Comparison of ENCODE assay signal across 1 cellular context in the genomic region with DNA sequence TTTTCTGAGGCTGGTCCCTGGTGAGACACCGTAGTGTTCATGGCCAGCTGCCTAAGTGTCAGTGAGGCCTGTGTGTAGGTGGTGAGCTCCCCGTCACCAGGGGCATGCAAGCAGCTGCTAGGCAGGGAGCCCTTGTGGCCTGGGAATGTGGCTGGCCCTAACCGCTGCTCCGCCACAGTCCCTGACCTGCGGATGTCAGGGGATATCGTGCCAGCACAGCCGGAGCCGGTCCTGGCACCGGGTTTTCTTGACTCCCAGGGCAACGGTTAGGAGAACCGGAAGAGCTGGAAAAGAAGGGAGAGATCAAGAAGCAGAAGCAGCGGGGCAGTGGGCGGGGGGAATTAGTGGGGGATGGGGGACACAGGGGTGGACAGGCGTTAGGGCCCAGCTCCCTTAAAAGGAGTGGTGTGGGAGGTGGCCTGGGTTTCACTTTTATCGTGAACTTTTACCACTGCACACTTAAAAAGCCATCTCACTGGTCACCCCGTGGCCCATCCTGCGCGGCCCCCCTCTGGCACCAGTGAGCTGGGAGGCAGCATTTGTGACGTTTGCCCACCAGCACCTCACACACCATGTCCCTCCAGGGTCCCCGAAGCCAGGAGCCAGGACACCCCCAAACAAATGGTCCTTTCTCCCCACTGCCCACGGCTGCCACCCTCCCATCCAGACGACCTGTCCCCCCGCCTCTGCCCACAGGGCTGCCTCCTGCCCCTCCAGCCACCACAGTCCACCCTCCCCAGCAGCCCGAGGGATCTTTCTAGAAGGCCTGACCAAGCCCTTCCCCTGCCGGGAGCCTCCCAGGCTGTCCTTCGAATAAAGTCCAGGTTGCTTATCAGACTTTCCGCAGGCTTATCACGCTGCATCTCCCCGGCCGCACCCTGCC.
A peak's percentile ranks its signal among the peaks of the same experiment; 100 is the strongest.
TF ChIP-seq lines count a peak whose summit lies in the region.

No MANE protein-coding gene starts in this region.

TF ChIP-seq in HepG2, 621 proteins besides CTCF, POLR2A, EP300 and RAD21 (continued from another document and continues in another):
- TF ChIP-seq, protein P1, sequence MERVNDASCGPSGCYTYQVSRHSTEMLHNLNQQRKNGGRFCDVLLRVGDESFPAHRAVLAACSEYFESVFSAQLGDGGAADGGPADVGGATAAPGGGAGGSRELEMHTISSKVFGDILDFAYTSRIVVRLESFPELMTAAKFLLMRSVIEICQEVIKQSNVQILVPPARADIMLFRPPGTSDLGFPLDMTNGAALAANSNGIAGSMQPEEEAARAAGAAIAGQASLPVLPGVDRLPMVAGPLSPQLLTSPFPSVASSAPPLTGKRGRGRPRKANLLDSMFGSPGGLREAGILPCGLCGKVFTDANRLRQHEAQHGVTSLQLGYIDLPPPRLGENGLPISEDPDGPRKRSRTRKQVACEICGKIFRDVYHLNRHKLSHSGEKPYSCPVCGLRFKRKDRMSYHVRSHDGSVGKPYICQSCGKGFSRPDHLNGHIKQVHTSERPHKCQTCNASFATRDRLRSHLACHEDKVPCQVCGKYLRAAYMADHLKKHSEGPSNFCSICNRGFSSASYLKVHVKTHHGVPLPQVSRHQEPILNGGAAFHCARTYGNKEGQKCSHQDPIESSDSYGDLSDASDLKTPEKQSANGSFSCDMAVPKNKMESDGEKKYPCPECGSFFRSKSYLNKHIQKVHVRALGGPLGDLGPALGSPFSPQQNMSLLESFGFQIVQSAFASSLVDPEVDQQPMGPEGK (CRISPR knock-in tag; IDR thresholded peaks at IDR 0.05), result no peak; the same call in 1 of the 2 replicates
- TF ChIP-seq HNF1B (CRISPR knock-in tag; IDR thresholded peaks at IDR 0.05) (0 out of 2 replicates have a peak, but pooled peaks have one; percentile 13), ZBTB2 (CRISPR knock-in tag; IDR thresholded peaks at IDR 0.05; ENCODE audit: low read depth) (peak; percentile 37; the same call in 1 of the 2 replicates), NFRKB (IDR thresholded peaks at IDR 0.05) (no peak), KAT8 (CRISPR knock-in tag; IDR thresholded peaks at IDR 0.05) (no peak; the same call in 1 of the 2 replicates), CBX5 (CRISPR knock-in tag; IDR thresholded peaks at IDR 0.05; ENCODE audit: borderline replicate concordance) (peak; percentile 7; the same call in 1 of the 2 replicates), POLR2G (IDR thresholded peaks at IDR 0.05; ENCODE audit: low read depth, low read length) (peak; percentile 66; the same call in 1 of the 2 replicates), ZFAT (CRISPR knock-in tag; conservative IDR thresholded peaks at IDR 0.05) (no peak), NKX3-1 (CRISPR knock-in tag; IDR thresholded peaks at IDR 0.05) (no peak), ZNF350 (CRISPR knock-in tag; IDR thresholded peaks at IDR 0.05; ENCODE audit: borderline replicate concordance, low read depth) (no peak), MLLT10 (CRISPR knock-in tag; IDR thresholded peaks at IDR 0.05) (no peak), MXI1 (IDR thresholded peaks at IDR 0.05; ENCODE audit: borderline replicate concordance, low read depth, low read length) (peak; percentile 60; the same call in 1 of the 3 replicates), ZNF678 (CRISPR knock-in tag; IDR thresholded peaks at IDR 0.05) (0 out of 2 replicates have a peak, but pooled peaks have one; percentile 40), GATA4 (IDR thresholded peaks at IDR 0.05; ENCODE audit: borderline replicate concordance, low read depth) (no peak), SMARCC2 (IDR thresholded peaks at IDR 0.05) (no peak), RELA (CRISPR knock-in tag; IDR thresholded peaks at IDR 0.05) (no peak), SIX1 (CRISPR knock-in tag; IDR thresholded peaks at IDR 0.05; ENCODE audit: borderline replicate concordance) (no peak), ZNF274 (CRISPR knock-in tag; IDR thresholded peaks at IDR 0.05) (no peak; the same call in 1 of the 2 replicates), MIER3 (CRISPR knock-in tag; IDR thresholded peaks at IDR 0.05; ENCODE audit: borderline replicate concordance) (no peak), KLF11 (CRISPR knock-in tag; IDR thresholded peaks at IDR 0.05) (no peak), ZSCAN25 (CRISPR knock-in tag; IDR thresholded peaks at IDR 0.05) (peak; percentile 73; the same call in 1 of the 2 replicates), ZEB1 (IDR thresholded peaks at IDR 0.05; ENCODE audit: insufficient replicate concordance, low read depth) (no peak), ESRRA (CRISPR knock-in tag; IDR thresholded peaks at IDR 0.05; ENCODE audit: low read depth) (no peak; the same call in 1 of the 2 replicates), NR2F1 (CRISPR knock-in tag; IDR thresholded peaks at IDR 0.05) (peak; percentile 9 to 81; a peak in 3 of 4 replicates), BRD4 (CRISPR knock-in tag; IDR thresholded peaks at IDR 0.05) (peak; percentile 60; the same call in 1 of the 2 replicates), ZNF816 (CRISPR knock-in tag; IDR thresholded peaks at IDR 0.05; ENCODE audit: borderline replicate concordance) (no peak), RFXAP (CRISPR knock-in tag; IDR thresholded peaks at IDR 0.05; ENCODE audit: borderline replicate concordance) (no peak), ARNT2 (CRISPR knock-in tag; IDR thresholded peaks at IDR 0.05; ENCODE audit: low read depth) (peak; percentile 51; the same call in 1 of the 2 replicates), ZNF326 (CRISPR knock-in tag; IDR thresholded peaks at IDR 0.05; ENCODE audit: borderline replicate concordance) (no peak), RCOR2 (CRISPR knock-in tag; IDR thresholded peaks at IDR 0.05) (peak; percentile 99), DNMT1 (CRISPR knock-in tag; IDR thresholded peaks at IDR 0.05) (no peak), ARID4A (CRISPR knock-in tag; IDR thresholded peaks at IDR 0.05; ENCODE audit: borderline replicate concordance) (no peak), CEBPG (CRISPR knock-in tag; IDR thresholded peaks at IDR 0.05) (no peak), ZNF552 (CRISPR knock-in tag; IDR thresholded peaks at IDR 0.05; ENCODE audit: borderline replicate concordance) (no peak; the same call in 1 of the 2 replicates), ZFP62 (CRISPR knock-in tag; IDR thresholded peaks at IDR 0.05) (no peak), EEA1 (CRISPR knock-in tag; IDR thresholded peaks at IDR 0.05; ENCODE audit: borderline replicate concordance) (no peak)
- TF ChIP-seq, protein P2, sequence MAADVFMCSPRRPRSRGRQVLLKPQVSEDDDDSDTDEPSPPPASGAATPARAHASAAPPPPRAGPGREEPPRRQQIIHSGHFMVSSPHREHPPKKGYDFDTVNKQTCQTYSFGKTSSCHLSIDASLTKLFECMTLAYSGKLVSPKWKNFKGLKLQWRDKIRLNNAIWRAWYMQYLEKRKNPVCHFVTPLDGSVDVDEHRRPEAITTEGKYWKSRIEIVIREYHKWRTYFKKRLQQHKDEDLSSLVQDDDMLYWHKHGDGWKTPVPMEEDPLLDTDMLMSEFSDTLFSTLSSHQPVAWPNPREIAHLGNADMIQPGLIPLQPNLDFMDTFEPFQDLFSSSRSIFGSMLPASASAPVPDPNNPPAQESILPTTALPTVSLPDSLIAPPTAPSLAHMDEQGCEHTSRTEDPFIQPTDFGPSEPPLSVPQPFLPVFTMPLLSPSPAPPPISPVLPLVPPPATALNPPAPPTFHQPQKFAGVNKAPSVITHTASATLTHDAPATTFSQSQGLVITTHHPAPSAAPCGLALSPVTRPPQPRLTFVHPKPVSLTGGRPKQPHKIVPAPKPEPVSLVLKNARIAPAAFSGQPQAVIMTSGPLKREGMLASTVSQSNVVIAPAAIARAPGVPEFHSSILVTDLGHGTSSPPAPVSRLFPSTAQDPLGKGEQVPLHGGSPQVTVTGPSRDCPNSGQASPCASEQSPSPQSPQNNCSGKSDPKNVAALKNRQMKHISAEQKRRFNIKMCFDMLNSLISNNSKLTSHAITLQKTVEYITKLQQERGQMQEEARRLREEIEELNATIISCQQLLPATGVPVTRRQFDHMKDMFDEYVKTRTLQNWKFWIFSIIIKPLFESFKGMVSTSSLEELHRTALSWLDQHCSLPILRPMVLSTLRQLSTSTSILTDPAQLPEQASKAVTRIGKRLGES (CRISPR knock-in tag; IDR thresholded peaks at IDR 0.05; ENCODE audit: borderline replicate concordance), result no peak
- TF ChIP-seq, protein P3, sequence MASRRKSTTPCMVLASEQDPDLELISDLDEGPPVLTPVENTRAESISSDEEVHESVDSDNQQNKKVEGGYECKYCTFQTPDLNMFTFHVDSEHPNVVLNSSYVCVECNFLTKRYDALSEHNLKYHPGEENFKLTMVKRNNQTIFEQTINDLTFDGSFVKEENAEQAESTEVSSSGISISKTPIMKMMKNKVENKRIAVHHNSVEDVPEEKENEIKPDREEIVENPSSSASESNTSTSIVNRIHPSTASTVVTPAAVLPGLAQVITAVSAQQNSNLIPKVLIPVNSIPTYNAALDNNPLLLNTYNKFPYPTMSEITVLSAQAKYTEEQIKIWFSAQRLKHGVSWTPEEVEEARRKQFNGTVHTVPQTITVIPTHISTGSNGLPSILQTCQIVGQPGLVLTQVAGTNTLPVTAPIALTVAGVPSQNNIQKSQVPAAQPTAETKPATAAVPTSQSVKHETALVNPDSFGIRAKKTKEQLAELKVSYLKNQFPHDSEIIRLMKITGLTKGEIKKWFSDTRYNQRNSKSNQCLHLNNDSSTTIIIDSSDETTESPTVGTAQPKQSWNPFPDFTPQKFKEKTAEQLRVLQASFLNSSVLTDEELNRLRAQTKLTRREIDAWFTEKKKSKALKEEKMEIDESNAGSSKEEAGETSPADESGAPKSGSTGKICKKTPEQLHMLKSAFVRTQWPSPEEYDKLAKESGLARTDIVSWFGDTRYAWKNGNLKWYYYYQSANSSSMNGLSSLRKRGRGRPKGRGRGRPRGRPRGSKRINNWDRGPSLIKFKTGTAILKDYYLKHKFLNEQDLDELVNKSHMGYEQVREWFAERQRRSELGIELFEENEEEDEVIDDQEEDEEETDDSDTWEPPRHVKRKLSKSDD (CRISPR knock-in tag; IDR thresholded peaks at IDR 0.05; ENCODE audit: low read depth), result no peak
- TF ChIP-seq, protein P4, sequence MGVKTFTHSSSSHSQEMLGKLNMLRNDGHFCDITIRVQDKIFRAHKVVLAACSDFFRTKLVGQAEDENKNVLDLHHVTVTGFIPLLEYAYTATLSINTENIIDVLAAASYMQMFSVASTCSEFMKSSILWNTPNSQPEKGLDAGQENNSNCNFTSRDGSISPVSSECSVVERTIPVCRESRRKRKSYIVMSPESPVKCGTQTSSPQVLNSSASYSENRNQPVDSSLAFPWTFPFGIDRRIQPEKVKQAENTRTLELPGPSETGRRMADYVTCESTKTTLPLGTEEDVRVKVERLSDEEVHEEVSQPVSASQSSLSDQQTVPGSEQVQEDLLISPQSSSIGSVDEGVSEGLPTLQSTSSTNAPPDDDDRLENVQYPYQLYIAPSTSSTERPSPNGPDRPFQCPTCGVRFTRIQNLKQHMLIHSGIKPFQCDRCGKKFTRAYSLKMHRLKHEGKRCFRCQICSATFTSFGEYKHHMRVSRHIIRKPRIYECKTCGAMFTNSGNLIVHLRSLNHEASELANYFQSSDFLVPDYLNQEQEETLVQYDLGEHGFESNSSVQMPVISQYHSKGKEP (CRISPR knock-in tag; IDR thresholded peaks at IDR 0.05), result no peak
